ENCODE assay signal across 23 cellular contexts in genomic region chr1:162020145-162020544, GRCh38. TPM values are rescaled to one million over a fixed set of nuclear protein-coding genes. Genes with fewer than 3 reads are reported as not detected.
DNase-seq lines count a peak whose midpoint lies in the region; ATAC-seq, FAIRE-seq and TF ChIP-seq lines count a peak whose summit lies in the region.
"Had no signal": no experiment of that assay in that cellular context is flagged by ENCODE, and none has a peak within 500 bp of the region (broad histone marks: within the 10 kb centered on the region; RNA-seq: fewer than 3 reads in every experiment).

No MANE protein-coding gene starts in this region.

- H3K27ac ChIP-seq in right cardiac atrium (ENCODE audit: low read length): peak overlapping the region; percentile 61
- no peak overlapping the region for H3K27ac ChIP-seq in brain microvascular endothelial cell
- peak overlapping the region in 3 of 4 donors; percentile 42 to 89 (median 87) for H3K27ac ChIP-seq in tibial nerve
- no peak overlapping the region for H3K27ac ChIP-seq in OCI-LY7 (ENCODE audit: low read depth, low read length, poor library complexity, severe bottlenecking)
- H3K27ac ChIP-seq: epithelial cell of prostate, upper lobe of left lung had no signal

- peak in 1 of 2 donors; percentile 63 for TF ChIP-seq EP300 in tibial nerve (IDR thresholded peaks at IDR 0.05)

- no peaks in the 10 kb centered on the region for H3K79me2 ChIP-seq in OCI-LY7 (ENCODE audit: insufficient read depth, low read depth, low read length)

- intact Hi-C loops in right cardiac atrium (cut with DNase I): loop anchor here in 1 of 4 donors (5.0 kb wide), 1 partner anchor 153 kb away; no protein-coding TSS in a partner anchor
- intact Hi-C loops in left ventricle myocardium superior (cut with micrococcal nuclease): no loop called here
- intact Hi-C loops in OCI-LY7 (cut with micrococcal nuclease; ENCODE audit: unreplicated experiment): no loop called here

- in situ Hi-C loops in brain microvascular endothelial cell (cut with HindIII; ENCODE audit: low pct_ligation_motif_present, low sequenced_read_pairs): no loop called here

- no peaks in the 10 kb centered on the region for H3K9me2 ChIP-seq in OCI-LY7 (ENCODE audit: insufficient read depth, low read length)

- FAIRE-seq in D721Med (lab: Jason Lieb, UNC): no peak

- H3K4me1 ChIP-seq in right cardiac atrium (ENCODE audit: control insufficient read depth, insufficient read depth, low read length) (peaks cover 15% of the 10 kb centered on the region), tibial nerve (peaks cover 0 to 54% (median 23%) of the 10 kb centered on the region in 4 donors), OCI-LY7 (ENCODE audit: insufficient read depth, low read length, poor library complexity, severe bottlenecking) (no peaks in the 10 kb centered on the region)

- POLR2A ChIA-PET in OCI-LY7 (lab: Charles Lee): no interaction called here

- TF ChIP-seq POLR2A in tibial nerve (IDR thresholded peaks at IDR 0.05): no peak

- no TSS peak for BruUV-seq in OCI-LY7 (replicated peaks; lab: Mats Ljungman, UMichigan)

- no peaks in the 10 kb centered on the region for H4K20me1 ChIP-seq in OCI-LY7 (ENCODE audit: insufficient read depth, low read length)

- H2AFZ ChIP-seq in OCI-LY7 (ENCODE audit: low read length): no peak overlapping the region

- H3K4me3 ChIP-seq in right cardiac atrium (ENCODE audit: low read length) (no peak overlapping the region), brain microvascular endothelial cell (ENCODE audit: low read depth, low read length) (no peak overlapping the region), tibial nerve (no peak overlapping the region), OCI-LY7 (ENCODE audit: low read depth, low read length, poor library complexity, severe bottlenecking) (no peak overlapping the region)
- H3K4me3 ChIP-seq: upper lobe of left lung had no signal

- TF ChIP-seq CTCF in brain microvascular endothelial cell (IDR thresholded peaks at IDR 0.05; ENCODE audit: low read depth, low read length, missing control alignments): no peak
- TF ChIP-seq CTCF in tibial nerve (IDR thresholded peaks at IDR 0.05): no peak
- TF ChIP-seq CTCF in OCI-LY7 (conservative IDR thresholded peaks at IDR 0.05; ENCODE audit: low read length): no peak
- TF ChIP-seq CTCF in D721Med (IDR thresholded peaks at IDR 0.05; ENCODE audit: insufficient read depth, missing control alignments): no peak

- H3K36me3 ChIP-seq in brain microvascular endothelial cell (replicated peaks) (no peaks in the 10 kb centered on the region), tibial nerve (peaks cover 0 to 28% (median 0%) of the 10 kb centered on the region in 3 donors), OCI-LY7 (ENCODE audit: insufficient read depth, low read length) (no peaks in the 10 kb centered on the region)
- H3K36me3 ChIP-seq: upper lobe of left lung had no signal

- DNase-seq in right cardiac atrium (peak in 1 of 3 donors; percentile 21), left ventricle myocardium superior (no peak), brain microvascular endothelial cell (peak; percentile 12), kidney glomerular epithelial cell (lab: John Stamatoyannopoulos, UW) (peak; percentile 3), tibial nerve (ENCODE audit: low spot score in 2 of 2) (peak in 1 of 2 donors; percentile 27), anterior cingulate cortex (lab: John Stamatoyannopoulos, UW) (no peak), OCI-LY7 (ENCODE audit: low spot score) (no peak), D721Med (ENCODE audit: insufficient read length, low spot score) (no peak)
- DNase-seq: 8988T; activated CD4-positive, alpha-beta memory T cell treated with anti-CD3 and anti-CD28 coated beads, Interleukin-2, amount 10 ng/mL, durations not matched to agents 7 days and 5 days; activated CD4-positive, CD25-positive, alpha-beta regulatory T cell; activated effector memory CD4-positive, alpha-beta T cell treated with Interleukin-2 at 50 U/mL for 16 hours; AML-193; caudate nucleus; CD8-positive, alpha-beta memory T cell; NCI-H1436; occipital lobe; retina; stimulated activated CD4-positive, alpha-beta T cell treated with anti-CD3 and anti-CD28 coated beads, Interleukin-12 subunit alpha, Interleukin-12 subunit beta, amount 100 ng/mL, for 4 hours; T1000; upper lobe of left lung had no signal

- CTCF ChIA-PET in OCI-LY7 (lab: Charles Lee; ENCODE audit: unreplicated experiment): no interaction called here

- peak; percentile 40 to 57 for ATAC-seq in right cardiac atrium
- ATAC-seq in left ventricle myocardium superior: no peak

- WGBS in right cardiac atrium: 46% methylated on average over 2 of the region's 2 CpGs
- WGBS in tibial nerve, 2 donors: 20 to 32% methylated on average over 2 of the region's 2 CpGs

- no peak overlapping the region for H3K4me2 ChIP-seq in OCI-LY7 (ENCODE audit: low read length)

- H3K27me3 ChIP-seq in right cardiac atrium (ENCODE audit: control insufficient read depth, insufficient read depth) (no peaks in the 10 kb centered on the region), brain microvascular endothelial cell (replicated peaks) (no peaks in the 10 kb centered on the region), tibial nerve (no peaks in the 10 kb centered on the region)

- no peaks in the 10 kb centered on the region for H3K9me3 ChIP-seq in right cardiac atrium (ENCODE audit: control insufficient read depth, low read length)
- H3K9me3 ChIP-seq in tibial nerve: no peaks in the 10 kb centered on the region
- H3K9me3 ChIP-seq in OCI-LY7 (ENCODE audit: low read length): no peaks in the 10 kb centered on the region
- H3K9me3 ChIP-seq: upper lobe of left lung had no signal

RNA-seq across cellular contexts. Expression of gene OLFML2B, which starts 3.5 kb away (rescaled TPM):
- 1 to 10 TPM; 1.8 to 8.9 (median 5.4) TPM for total RNA-seq in right cardiac atrium
- polyA plus RNA-seq in right cardiac atrium: 2.7 TPM
- 2.4 TPM for total RNA-seq in left ventricle myocardium superior
- 10 to 100 TPM; 18.6 to 42.3 (median 20.9) TPM for total RNA-seq in tibial nerve
- total RNA-seq in OCI-LY7 (2014; rRNA removed; shearing (Covaris generic)): not detected in 2 replicates
- total RNA-seq in OCI-LY7 (2022): not detected in 2 replicates
- total RNA-seq: activated CD4-positive, alpha-beta memory T cell treated with anti-CD3 and anti-CD28 coated beads, Interleukin-2, amount 10 ng/mL, durations not matched to agents 7 days and 5 days; MCF 10A had no signal
- polyA plus RNA-seq: CD8-positive, alpha-beta memory T cell had no signal

RNA-seq across cellular contexts. Expression of gene NOS1AP, which starts 49.3 kb away (rescaled TPM):
- total RNA-seq in right cardiac atrium (1 to 10 TPM; 1.4 to 4.5 (median 4.3) TPM), left ventricle myocardium superior (5.0 TPM), tibial nerve (10 to 100 TPM in 1 of 4 donors, 1 to 10 TPM in 3; 2.7 to 11.2 (median 5.3) TPM), OCI-LY7 (2022) (not detected in 2 replicates)
- 0.86 TPM for polyA plus RNA-seq in right cardiac atrium
- total RNA-seq in OCI-LY7 (2014; rRNA removed; shearing (Covaris generic)): not detected in 2 replicates
- polyA plus RNA-seq: CD8-positive, alpha-beta memory T cell had no signal

Comparison
In these comparisons a context has a peak if more than half of its experiments do, and no peak if none do; other contexts are left out.
1. DNase-seq: peak in brain microvascular endothelial cell (single experiment) and kidney glomerular epithelial cell (single experiment); none in left ventricle myocardium superior (single experiment), anterior cingulate cortex (0 of 58), OCI-LY7 (single experiment) and D721Med (single experiment).
2. H3K27ac ChIP-seq: peak in right cardiac atrium (single experiment) and tibial nerve (3 of 4); none in brain microvascular endothelial cell (single experiment) and OCI-LY7 (single experiment).